ENCODE assay signal across 8 cellular contexts in genomic region chr19:54136086-54136863, GRCh38. TPM values are rescaled to one million over a fixed set of nuclear protein-coding genes. Genes with fewer than 3 reads are reported as not detected.
DNase-seq lines count a peak whose midpoint lies in the region; ATAC-seq and TF ChIP-seq lines count a peak whose summit lies in the region.

No MANE protein-coding gene starts in this region.

- H3K36me3 ChIP-seq in smooth muscle cell (ENCODE audit: low read depth), result no peaks in the 10 kb centered on the region

- H2AFZ ChIP-seq in smooth muscle cell (ENCODE audit: low read depth), result peak overlapping the region; percentile 10

- TF ChIP-seq CTCF in AG04450 (IDR thresholded peaks at IDR 0.05; ENCODE audit: low read depth, low read length) (no peak), WI38 (IDR thresholded peaks at IDR 0.05; ENCODE audit: low read depth, low read length) (no peak), smooth muscle cell (IDR thresholded peaks at IDR 0.05; ENCODE audit: borderline replicate concordance, insufficient read depth, poor library complexity, severe bottlenecking) (no peak)

- H3K79me2 ChIP-seq in smooth muscle cell (ENCODE audit: low read depth), result peaks cover 37% of the 10 kb centered on the region

- CTCF ChIA-PET in AG04450 (lab: Charles Lee), result interaction anchor here (1.0 to 1.2 kb wide), 3 partner anchors 105 to 343 kb away, joined by 3 to 4 read pairs (median 3); no protein-coding TSS in a partner anchor

- intact Hi-C loops in right cardiac atrium (cut with DNase I), result no loop called here

- H3K27ac ChIP-seq in AG04450 (ENCODE audit: low read depth, low read length) (peak overlapping the region; percentile 65), right cardiac atrium (ENCODE audit: low read length) (peak overlapping the region; percentile 40), smooth muscle cell (ENCODE audit: low read depth) (peak overlapping the region; percentile 18)

- 3% methylated on average over 30 of the region's 30 CpGs for WGBS in right cardiac atrium
- WGBS in smooth muscle cell (ENCODE audit: low lambda C conversion rate), result 3% methylated on average over 30 of the region's 30 CpGs

- H4K20me1 ChIP-seq in smooth muscle cell (ENCODE audit: low read depth), result peaks cover 34% of the 10 kb centered on the region

- H3K4me2 ChIP-seq in smooth muscle cell, result peak overlapping the region; percentile 83

- H3K4me1 ChIP-seq in right cardiac atrium (ENCODE audit: control insufficient read depth, insufficient read depth, low read length) (peaks cover 5% of the 10 kb centered on the region), smooth muscle cell (ENCODE audit: low read depth) (peaks cover 12% of the 10 kb centered on the region)

- peak overlapping the region; percentile 1 for H3K9ac ChIP-seq in smooth muscle cell (ENCODE audit: low read depth)

- ATAC-seq in GM21390 (IDR thresholded peaks at IDR 0.05; ENCODE audit: unreplicated experiment), result peak; percentile 0
- ATAC-seq in right cardiac atrium, result no peak

- DNase-seq in AG04450 (ENCODE audit: low read depth, low spot score) (no peak), right cardiac atrium (peak in 1 of 3 donors; percentile 51), smooth muscle cell (lab: John Stamatoyannopoulos, UW; ENCODE audit: unreplicated experiment) (no peak), middle frontal gyrus (ENCODE audit: extremely low spot score, low spot score) (no peak), iPS-NIHi11 (ENCODE audit: low spot score) (no peak)
- DNase-seq in stimulated activated naive CD4-positive, alpha-beta T cell treated with Interleukin-2 at 50 U/mL for 16 hours (lab: John Stamatoyannopoulos, UW), result no peak

- H3K4me3 ChIP-seq in AG04450 (ENCODE audit: low read depth, low read length) (peak overlapping the region; percentile 77), WI38 (ENCODE audit: low read depth, low read length) (peak overlapping the region; percentile 73), right cardiac atrium (ENCODE audit: low read length) (peak overlapping the region; percentile 54), smooth muscle cell (peak overlapping the region; percentile 55)

- H3F3A ChIP-seq in smooth muscle cell (ENCODE audit: low read depth), result no peaks in the 10 kb centered on the region

- POLR2A ChIA-PET in AG04450 (lab: Yijun Ruan, JAX), result interaction anchor here (0.8 to 3.9 kb wide), 12 partner anchors 11 to 313 kb away, joined by 3 to 23 read pairs (median 6); partner anchors contain the start of genes LENG1, LENG8, MBOAT7 and MYADM

- H3K27me3 ChIP-seq in AG04450 (ENCODE audit: control insufficient read depth, insufficient read depth, low read length), result peaks cover 3% of the 10 kb centered on the region
- no peaks in the 10 kb centered on the region for H3K27me3 ChIP-seq in right cardiac atrium (ENCODE audit: control insufficient read depth, insufficient read depth)
- H3K27me3 ChIP-seq in smooth muscle cell (ENCODE audit: low read depth), result no peaks in the 10 kb centered on the region

- H3K9me3 ChIP-seq in AG04450 (ENCODE audit: control insufficient read depth, insufficient read depth, low read length) (peaks cover 4% of the 10 kb centered on the region), right cardiac atrium (ENCODE audit: control insufficient read depth, low read length) (no peaks in the 10 kb centered on the region), smooth muscle cell (replicated peaks; ENCODE audit: low read depth) (no peaks in the 10 kb centered on the region)

RNA-seq across cellular contexts. Expression of gene CNOT3, which starts 1.3 kb away (rescaled TPM):
- polyA plus RNA-seq in AG04450 (2011; rRNA removed) (9.9 and 18.7 TPM in 2 replicates), right cardiac atrium (18.2 TPM), smooth muscle cell (31.4 and 37.6 TPM in 2 replicates)
- 21.9 and 26.4 TPM in 2 replicates for polyA minus RNA-seq in AG04450 (2011; rRNA and poly(A)+ RNA removed)
- total RNA-seq in right cardiac atrium (10 to 100 TPM; 20.3 to 26.5 (median 23.3) TPM), smooth muscle cell (12.4 and 14.1 TPM in 2 replicates)

RNA-seq across cellular contexts. Expression of gene PRPF31, which starts 20.7 kb away (rescaled TPM):
- polyA plus RNA-seq in AG04450 (2011; rRNA removed) (28.7 and 35.3 TPM in 2 replicates), right cardiac atrium (43.0 TPM), smooth muscle cell (77.1 and 81.2 TPM in 2 replicates)
- 19.3 and 20.4 TPM in 2 replicates for polyA minus RNA-seq in AG04450 (2011; rRNA and poly(A)+ RNA removed)
- total RNA-seq in right cardiac atrium (10 to 100 TPM; 41.9 to 52.1 (median 43.7) TPM), smooth muscle cell (40.9 and 42.8 TPM in 2 replicates)

RNA-seq across cellular contexts. Expression of gene TFPT, which starts 20.8 kb away (rescaled TPM):
- polyA plus RNA-seq in AG04450 (2011; rRNA removed) (12.3 and 15.8 TPM in 2 replicates), right cardiac atrium (19.8 TPM), smooth muscle cell (56.0 and 58.1 TPM in 2 replicates)
- 8.1 and 8.5 TPM in 2 replicates for polyA minus RNA-seq in AG04450 (2011; rRNA and poly(A)+ RNA removed)
- total RNA-seq in right cardiac atrium (10 to 100 TPM; 15.8 to 17.4 (median 16.8) TPM), smooth muscle cell (14.2 and 17.1 TPM in 2 replicates)

RNA-seq across cellular contexts. Expression of gene LENG1, which starts 23.2 kb away (rescaled TPM):
- polyA plus RNA-seq in AG04450 (2011; rRNA removed) (3.0 and 3.3 TPM in 2 replicates), right cardiac atrium (11.0 TPM), smooth muscle cell (14.1 and 17.6 TPM in 2 replicates)
- 0.37 and 0.56 TPM in 2 replicates for polyA minus RNA-seq in AG04450 (2011; rRNA and poly(A)+ RNA removed)
- total RNA-seq in right cardiac atrium (1 to 10 TPM; 5.3 to 7.6 (median 7.0) TPM), smooth muscle cell (3.2 and 10.9 TPM in 2 replicates)

RNA-seq across cellular contexts. Expression of gene NDUFA3, which starts 33.6 kb away (rescaled TPM):
- polyA plus RNA-seq in AG04450 (2011; rRNA removed) (35.4 and 54.0 TPM in 2 replicates), right cardiac atrium (714 TPM), smooth muscle cell (249 and 264 TPM in 2 replicates)
- polyA minus RNA-seq in AG04450 (2011; rRNA and poly(A)+ RNA removed), result 152 and 211 TPM in 2 replicates
- total RNA-seq in right cardiac atrium (100 to 1,000 TPM; 264 to 472 (median 385) TPM), smooth muscle cell (9.5 and 29.8 TPM in 2 replicates)
